In genomic region chr17:55421179-55421934, GRCh38 we compare ENCODE assay signal across 8 cellular contexts. TPM values are rescaled to one million over a fixed set of nuclear protein-coding genes. Genes with fewer than 3 reads are reported as not detected.
DNase-seq lines count a peak whose midpoint lies in the region; ATAC-seq and TF ChIP-seq lines count a peak whose summit lies in the region.

Gene MMD (minus strand): TSS chr17:55421835. CDS start chr17:55421695, 140 bp downstream.

- no peak for TF ChIP-seq EP300 in Ishikawa (IDR thresholded peaks at IDR 0.05; ENCODE audit: borderline replicate concordance)
- TF ChIP-seq EP300 in gastroesophageal sphincter (IDR thresholded peaks at IDR 0.05): no peak

- CTCF ChIA-PET in activated CD8-positive, alpha-beta T cell treated with anti-CD3 and anti-CD28 coated beads for 36 hours (lab: Charles Lee): interaction anchor here (0.9 to 1.7 kb wide), 2 partner anchors 11 to 93 kb away, joined by 3 to 6 read pairs; no protein-coding TSS in a partner anchor

- ATAC-seq in GM21717 (IDR thresholded peaks at IDR 0.05; ENCODE audit: unreplicated experiment) (peak; percentile 25), gastroesophageal sphincter (peak; percentile 11)
- peak; percentile 20 for ATAC-seq in activated CD8-positive, alpha-beta T cell treated with anti-CD3 and anti-CD28 coated beads for 36 hours

- H3K4me1 Mint-ChIP-seq in activated CD8-positive, alpha-beta T cell treated with anti-CD3 and anti-CD28 coated beads for 36 hours (ENCODE audit: low read depth): peaks cover 41% of the 10 kb centered on the region

- peak; percentile 62 to 77 for TF ChIP-seq POLR2A in gastroesophageal sphincter (IDR thresholded peaks at IDR 0.05)

- no peaks in the 10 kb centered on the region for H3K9me3 Mint-ChIP-seq in activated CD8-positive, alpha-beta T cell treated with anti-CD3 and anti-CD28 coated beads for 36 hours

- peak within 1 kb of the TSS; percentile 90 for H2AFZ ChIP-seq in osteoblast (ENCODE audit: low read length)

- H3K4me3 Mint-ChIP-seq in activated CD8-positive, alpha-beta T cell treated with anti-CD3 and anti-CD28 coated beads for 36 hours: peak within 1 kb of the TSS; percentile 91

- intact Hi-C loops in activated CD8-positive, alpha-beta T cell treated with anti-CD3 and anti-CD28 coated beads for 36 hours (cut with micrococcal nuclease): no loop called here

- no peak for TF ChIP-seq RAD21 in Ishikawa (IDR thresholded peaks at IDR 0.05; ENCODE audit: low read depth)

- H4K20me1 ChIP-seq in osteoblast (ENCODE audit: insufficient read depth, low read length): peaks cover 3% of the 10 kb centered on the region

- H3K36me3 ChIP-seq in gastroesophageal sphincter (no peaks in the 10 kb centered on the region), osteoblast (ENCODE audit: insufficient read depth, low read length) (no peaks in the 10 kb centered on the region)

- peaks cover 17% of the 10 kb centered on the region for H3K27me3 Mint-ChIP-seq in activated CD8-positive, alpha-beta T cell treated with anti-CD3 and anti-CD28 coated beads for 36 hours

- H3K9me3 ChIP-seq in gastroesophageal sphincter: no peaks in the 10 kb centered on the region
- H3K9me3 ChIP-seq in osteoblast (ENCODE audit: low read depth, low read length): no peaks in the 10 kb centered on the region

- TF ChIP-seq CTCF in GM10266 (IDR thresholded peaks at IDR 0.05; ENCODE audit: control insufficient read depth, insufficient read depth, low read depth, missing control alignments) (no peak), gastroesophageal sphincter (IDR thresholded peaks at IDR 0.05) (no peak), osteoblast (IDR thresholded peaks at IDR 0.05; ENCODE audit: extremely low read depth, low read depth, low read length) (no peak)
- no peak for TF ChIP-seq CTCF in activated CD8-positive, alpha-beta T cell treated with anti-CD3 and anti-CD28 coated beads for 36 hours (IDR thresholded peaks at IDR 0.05)

- peaks cover 0 to 46% (median 3%) of the 10 kb centered on the region in 3 donors for H3K4me1 ChIP-seq in gastroesophageal sphincter
- H3K4me1 ChIP-seq in osteoblast (ENCODE audit: insufficient read depth, low read length): peaks cover 8% of the 10 kb centered on the region

- peak within 1 kb of the TSS; percentile 92 for H3K4me2 ChIP-seq in osteoblast (ENCODE audit: insufficient read depth, low read length)

- H3K36me3 Mint-ChIP-seq in activated CD8-positive, alpha-beta T cell treated with anti-CD3 and anti-CD28 coated beads for 36 hours (ENCODE audit: low read depth): peaks cover 33% of the 10 kb centered on the region

- DNase-seq in GM10266 (ENCODE audit: extremely low spot score) (peak; percentile 45), osteoblast (ENCODE audit: insufficient read length, low spot score, missing footprints) (no peak), NCI-H1436 (lab: John Stamatoyannopoulos, UW) (no peak), CD1c-positive myeloid dendritic cell (ENCODE audit: extremely low spot score) (no peak)
- peak; percentile 28 for DNase-seq in activated CD8-positive, alpha-beta T cell treated with anti-CD3 and anti-CD28 coated beads for 36 hours

- peak within 1 kb of the TSS; percentile 92 to 97 (median 96) for H3K27ac ChIP-seq in gastroesophageal sphincter
- H3K27ac ChIP-seq in osteoblast (ENCODE audit: low read depth, low read length): peak within 1 kb of the TSS; percentile 43

- H3K27ac Mint-ChIP-seq in activated CD8-positive, alpha-beta T cell treated with anti-CD3 and anti-CD28 coated beads for 36 hours: peak within 1 kb of the TSS; percentile 95

- H3K79me2 ChIP-seq in osteoblast (ENCODE audit: insufficient read depth, low read length): peaks cover 18% of the 10 kb centered on the region

- H3K27me3 ChIP-seq in gastroesophageal sphincter (no peaks in the 10 kb centered on the region), osteoblast (ENCODE audit: insufficient read depth, low read length) (peaks cover 22% of the 10 kb centered on the region)

- no CpG with 5 or more reads among the region's 62 CpGs for WGBS in gastroesophageal sphincter (ENCODE audit: low coverage in 1 of 2), 2 donors

- POLR2A ChIA-PET in activated CD8-positive, alpha-beta T cell treated with anti-CD3 and anti-CD28 coated beads for 36 hours (lab: Charles Lee): interaction anchor here (0.5 to 1.6 kb wide), 6 partner anchors 10 to 471 kb away, joined by 3 to 5 read pairs (median 4); no protein-coding TSS in a partner anchor

- peak within 1 kb of the TSS; percentile 89 to 94 for H3K4me3 ChIP-seq in gastroesophageal sphincter
- peak within 1 kb of the TSS; percentile 89 for H3K4me3 ChIP-seq in osteoblast (ENCODE audit: insufficient read depth, low read length)

TF ChIP-seq in Ishikawa, 13 proteins besides CTCF, POLR2A, EP300 and RAD21:
- TF ChIP-seq NFIC (IDR thresholded peaks at IDR 0.05) (no peak), YY1 (IDR thresholded peaks at IDR 0.05; ENCODE audit: low read depth) (no peak), CREB1 (IDR thresholded peaks at IDR 0.05; ENCODE audit: low read depth) (no peak), EGR1 (IDR thresholded peaks at IDR 0.05) (no peak), FOXM1 (IDR thresholded peaks at IDR 0.05; ENCODE audit: borderline replicate concordance, low read depth) (no peak), USF1 (IDR thresholded peaks at IDR 0.05) (no peak), TEAD4 (IDR thresholded peaks at IDR 0.05) (no peak), ZBTB7A (IDR thresholded peaks at IDR 0.05; ENCODE audit: low read depth) (peak; percentile 7; the same call in 1 of the 2 replicates)
- TF ChIP-seq, protein P1, sequence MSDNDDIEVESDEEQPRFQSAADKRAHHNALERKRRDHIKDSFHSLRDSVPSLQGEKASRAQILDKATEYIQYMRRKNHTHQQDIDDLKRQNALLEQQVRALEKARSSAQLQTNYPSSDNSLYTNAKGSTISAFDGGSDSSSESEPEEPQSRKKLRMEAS (IDR thresholded peaks at IDR 0.05): 0 out of 2 replicates have a peak, but pooled peaks have one; percentile 7
- TF ChIP-seq, protein P2, sequence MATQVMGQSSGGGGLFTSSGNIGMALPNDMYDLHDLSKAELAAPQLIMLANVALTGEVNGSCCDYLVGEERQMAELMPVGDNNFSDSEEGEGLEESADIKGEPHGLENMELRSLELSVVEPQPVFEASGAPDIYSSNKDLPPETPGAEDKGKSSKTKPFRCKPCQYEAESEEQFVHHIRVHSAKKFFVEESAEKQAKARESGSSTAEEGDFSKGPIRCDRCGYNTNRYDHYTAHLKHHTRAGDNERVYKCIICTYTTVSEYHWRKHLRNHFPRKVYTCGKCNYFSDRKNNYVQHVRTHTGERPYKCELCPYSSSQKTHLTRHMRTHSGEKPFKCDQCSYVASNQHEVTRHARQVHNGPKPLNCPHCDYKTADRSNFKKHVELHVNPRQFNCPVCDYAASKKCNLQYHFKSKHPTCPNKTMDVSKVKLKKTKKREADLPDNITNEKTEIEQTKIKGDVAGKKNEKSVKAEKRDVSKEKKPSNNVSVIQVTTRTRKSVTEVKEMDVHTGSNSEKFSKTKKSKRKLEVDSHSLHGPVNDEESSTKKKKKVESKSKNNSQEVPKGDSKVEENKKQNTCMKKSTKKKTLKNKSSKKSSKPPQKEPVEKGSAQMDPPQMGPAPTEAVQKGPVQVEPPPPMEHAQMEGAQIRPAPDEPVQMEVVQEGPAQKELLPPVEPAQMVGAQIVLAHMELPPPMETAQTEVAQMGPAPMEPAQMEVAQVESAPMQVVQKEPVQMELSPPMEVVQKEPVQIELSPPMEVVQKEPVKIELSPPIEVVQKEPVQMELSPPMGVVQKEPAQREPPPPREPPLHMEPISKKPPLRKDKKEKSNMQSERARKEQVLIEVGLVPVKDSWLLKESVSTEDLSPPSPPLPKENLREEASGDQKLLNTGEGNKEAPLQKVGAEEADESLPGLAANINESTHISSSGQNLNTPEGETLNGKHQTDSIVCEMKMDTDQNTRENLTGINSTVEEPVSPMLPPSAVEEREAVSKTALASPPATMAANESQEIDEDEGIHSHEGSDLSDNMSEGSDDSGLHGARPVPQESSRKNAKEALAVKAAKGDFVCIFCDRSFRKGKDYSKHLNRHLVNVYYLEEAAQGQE (IDR thresholded peaks at IDR 0.05; ENCODE audit: low read depth): no peak
TF ChIP-seq in Ishikawa: peak in this region for 2.

RNA-seq across cellular contexts. Expression of gene MMD, which starts in this region (rescaled TPM):
- total RNA-seq in activated CD8-positive, alpha-beta T cell treated with anti-CD3 and anti-CD28 coated beads for 36 hours: 10 to 100 TPM; 27.0 to 39.3 TPM
- 10 to 100 TPM; 18.0 to 37.9 (median 29.1) TPM for total RNA-seq in gastroesophageal sphincter
- total RNA-seq in osteoblast: 6.5 and 8.5 TPM in 2 replicates

Comparison
In these comparisons a context has a peak if more than half of its experiments do, and no peak if none do; other contexts are left out.
1. DNase-seq: peak in GM10266 (single experiment) and activated CD8-positive, alpha-beta T cell treated with anti-CD3 and anti-CD28 coated beads for 36 hours (single experiment); none in osteoblast (single experiment), NCI-H1436 (single experiment) and CD1c-positive myeloid dendritic cell (single experiment).
2. Peak in every context shown above with its lines, with median percentiles within 50 percentile points of each other: ATAC-seq.